Comparison of ENCODE assay signal across 2 cellular contexts in genomic region chr5:96404191-96404867, GRCh38.
TF ChIP-seq lines count a peak whose summit lies in the region.

No MANE protein-coding gene starts in this region.

TF ChIP-seq in GM23338, 12 proteins besides CTCF, POLR2A, EP300 and RAD21 (continued from another document):
- TF ChIP-seq, protein P1, sequence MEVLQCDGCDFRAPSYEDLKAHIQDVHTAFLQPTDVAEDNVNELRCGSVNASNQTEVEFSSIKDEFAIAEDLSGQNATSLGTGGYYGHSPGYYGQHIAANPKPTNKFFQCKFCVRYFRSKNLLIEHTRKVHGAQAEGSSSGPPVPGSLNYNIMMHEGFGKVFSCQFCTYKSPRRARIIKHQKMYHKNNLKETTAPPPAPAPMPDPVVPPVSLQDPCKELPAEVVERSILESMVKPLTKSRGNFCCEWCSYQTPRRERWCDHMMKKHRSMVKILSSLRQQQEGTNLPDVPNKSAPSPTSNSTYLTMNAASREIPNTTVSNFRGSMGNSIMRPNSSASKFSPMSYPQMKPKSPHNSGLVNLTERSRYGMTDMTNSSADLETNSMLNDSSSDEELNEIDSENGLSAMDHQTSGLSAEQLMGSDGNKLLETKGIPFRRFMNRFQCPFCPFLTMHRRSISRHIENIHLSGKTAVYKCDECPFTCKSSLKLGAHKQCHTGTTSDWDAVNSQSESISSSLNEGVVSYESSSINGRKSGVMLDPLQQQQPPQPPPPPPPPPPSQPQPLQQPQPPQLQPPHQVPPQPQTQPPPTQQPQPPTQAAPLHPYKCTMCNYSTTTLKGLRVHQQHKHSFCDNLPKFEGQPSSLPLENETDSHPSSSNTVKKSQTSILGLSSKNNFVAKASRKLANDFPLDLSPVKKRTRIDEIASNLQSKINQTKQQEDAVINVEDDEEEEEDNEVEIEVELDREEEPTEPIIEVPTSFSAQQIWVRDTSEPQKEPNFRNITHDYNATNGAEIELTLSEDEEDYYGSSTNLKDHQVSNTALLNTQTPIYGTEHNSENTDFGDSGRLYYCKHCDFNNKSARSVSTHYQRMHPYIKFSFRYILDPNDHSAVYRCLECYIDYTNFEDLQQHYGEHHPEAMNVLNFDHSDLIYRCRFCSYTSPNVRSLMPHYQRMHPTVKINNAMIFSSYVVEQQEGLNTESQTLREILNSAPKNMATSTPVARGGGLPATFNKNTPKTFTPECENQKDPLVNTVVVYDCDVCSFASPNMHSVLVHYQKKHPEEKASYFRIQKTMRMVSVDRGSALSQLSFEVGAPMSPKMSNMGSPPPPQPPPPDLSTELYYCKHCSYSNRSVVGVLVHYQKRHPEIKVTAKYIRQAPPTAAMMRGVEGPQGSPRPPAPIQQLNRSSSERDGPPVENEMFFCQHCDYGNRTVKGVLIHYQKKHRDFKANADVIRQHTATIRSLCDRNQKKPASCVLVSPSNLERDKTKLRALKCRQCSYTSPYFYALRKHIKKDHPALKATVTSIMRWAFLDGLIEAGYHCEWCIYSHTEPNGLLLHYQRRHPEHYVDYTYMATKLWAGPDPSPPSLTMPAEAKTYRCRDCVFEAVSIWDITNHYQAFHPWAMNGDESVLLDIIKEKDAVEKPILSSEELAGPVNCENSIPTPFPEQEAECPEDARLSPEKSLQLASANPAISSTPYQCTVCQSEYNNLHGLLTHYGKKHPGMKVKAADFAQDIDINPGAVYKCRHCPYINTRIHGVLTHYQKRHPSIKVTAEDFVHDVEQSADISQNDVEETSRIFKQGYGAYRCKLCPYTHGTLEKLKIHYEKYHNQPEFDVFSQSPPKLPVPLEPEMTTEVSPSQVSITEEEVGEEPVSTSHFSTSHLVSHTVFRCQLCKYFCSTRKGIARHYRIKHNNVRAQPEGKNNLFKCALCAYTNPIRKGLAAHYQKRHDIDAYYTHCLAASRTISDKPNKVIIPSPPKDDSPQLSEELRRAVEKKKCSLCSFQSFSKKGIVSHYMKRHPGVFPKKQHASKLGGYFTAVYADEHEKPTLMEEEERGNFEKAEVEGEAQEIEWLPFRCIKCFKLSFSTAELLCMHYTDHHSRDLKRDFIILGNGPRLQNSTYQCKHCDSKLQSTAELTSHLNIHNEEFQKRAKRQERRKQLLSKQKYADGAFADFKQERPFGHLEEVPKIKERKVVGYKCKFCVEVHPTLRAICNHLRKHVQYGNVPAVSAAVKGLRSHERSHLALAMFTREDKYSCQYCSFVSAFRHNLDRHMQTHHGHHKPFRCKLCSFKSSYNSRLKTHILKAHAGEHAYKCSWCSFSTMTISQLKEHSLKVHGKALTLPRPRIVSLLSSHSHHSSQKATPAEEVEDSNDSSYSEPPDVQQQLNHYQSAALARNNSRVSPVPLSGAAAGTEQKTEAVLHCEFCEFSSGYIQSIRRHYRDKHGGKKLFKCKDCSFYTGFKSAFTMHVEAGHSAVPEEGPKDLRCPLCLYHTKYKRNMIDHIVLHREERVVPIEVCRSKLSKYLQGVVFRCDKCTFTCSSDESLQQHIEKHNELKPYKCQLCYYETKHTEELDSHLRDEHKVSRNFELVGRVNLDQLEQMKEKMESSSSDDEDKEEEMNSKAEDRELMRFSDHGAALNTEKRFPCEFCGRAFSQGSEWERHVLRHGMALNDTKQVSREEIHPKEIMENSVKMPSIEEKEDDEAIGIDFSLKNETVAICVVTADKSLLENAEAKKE (CRISPR knock-in tag; IDR thresholded peaks at IDR 0.05): no peak
- no peak for TF ChIP-seq JUNB (IDR thresholded peaks at IDR 0.05; ENCODE audit: unreplicated experiment)
- no peak for TF ChIP-seq ZNF331 (CRISPR knock-in tag; IDR thresholded peaks at IDR 0.05; ENCODE audit: low read depth)
- no peak for TF ChIP-seq CREB1 (CRISPR knock-in tag; IDR thresholded peaks at IDR 0.05; ENCODE audit: low read depth)
- TF ChIP-seq REST (IDR thresholded peaks at IDR 0.05; ENCODE audit: unreplicated experiment): no peak
- TF ChIP-seq EZH2phosphoT487 (IDR thresholded peaks at IDR 0.05; ENCODE audit: unreplicated experiment): no peak
- no peak for TF ChIP-seq EZH2 (IDR thresholded peaks at IDR 0.05; ENCODE audit: low read depth, unreplicated experiment)
- no peak for TF ChIP-seq ZNF114 (CRISPR knock-in tag; IDR thresholded peaks at IDR 0.05)
- no peak for TF ChIP-seq POLR2AphosphoS5 (IDR thresholded peaks at IDR 0.05; ENCODE audit: low read depth)

TF ChIP-seq in K562, 482 proteins besides CTCF, POLR2A, EP300 and RAD21 (continued from another document):
- TF ChIP-seq STAT5A (IDR thresholded peaks at IDR 0.05; ENCODE audit: borderline replicate concordance, low read length): no peak; the same call in 1 of the 2 replicates
- TF ChIP-seq CBFA2T2 (conservative IDR thresholded peaks at IDR 0.05): 0 out of 2 replicates have a peak, but pooled peaks have one; percentile 17
- TF ChIP-seq CBFA2T3 (IDR thresholded peaks at IDR 0.05): peak; percentile 55
- TF ChIP-seq NFE2 (IDR thresholded peaks at IDR 0.05; ENCODE audit: low read depth): peak; percentile 54
- TF ChIP-seq DPF2 (IDR thresholded peaks at IDR 0.05): peak; percentile 47; the same call in 1 of the 2 replicates
TF ChIP-seq in K562: peak in this region for 9.
